ENCODE assay signal across 1 cellular context in genomic region chr9:94374176-94375056, GRCh38.
TF ChIP-seq lines count a peak whose summit lies in the region.
"Not testable (repeated sequence)": the region's sequence is repeated elsewhere in the genome, so short reads cannot be mapped to it uniquely, and the experiment has no call there.

No MANE protein-coding gene starts in this region.

TF ChIP-seq in K562, 482 proteins besides CTCF, POLR2A, EP300 and RAD21 (continued from another document):
- peak; percentile 92 for TF ChIP-seq ZBTB40 (IDR thresholded peaks at IDR 0.05)
- TF ChIP-seq ZBTB40 (CRISPR knock-in tag; IDR thresholded peaks at IDR 0.05); MYC (CRISPR knock-in tag; IDR thresholded peaks at IDR 0.05; ENCODE audit: borderline replicate concordance, low read depth): not testable (repeated sequence)
- peak in 1 of 3 experiments; percentile 73; a peak in 2 of 6 replicates for TF ChIP-seq ZBTB11 (CRISPR knock-in tag; IDR thresholded peaks at IDR 0.05)
- TF ChIP-seq TAF1 (IDR thresholded peaks at IDR 0.05; ENCODE audit: control insufficient read depth, extremely low read depth, insufficient read depth, low read length, severe bottlenecking): peak; percentile 42
- TF ChIP-seq MAX (CRISPR knock-in tag; IDR thresholded peaks at IDR 0.05): 0 out of 2 replicates have a peak, but pooled peaks have one; percentile 14
- peak; percentile 50 for TF ChIP-seq TBP (optimal IDR thresholded peaks at IDR 0.05; ENCODE audit: low read depth, low read length)
- peak; percentile 46 to 77; a peak in 3 of 4 replicates for TF ChIP-seq MNT (conservative IDR thresholded peaks at IDR 0.05)
- TF ChIP-seq CTBP1 (IDR thresholded peaks at IDR 0.05; ENCODE audit: borderline replicate concordance): peak; percentile 25; the same call in 1 of the 2 replicates
- peak; percentile 75 for TF ChIP-seq CXXC5 (CRISPR knock-in tag; IDR thresholded peaks at IDR 0.05)
- TF ChIP-seq MYC (IDR thresholded peaks at IDR 0.05; ENCODE audit: low read depth, low read length): peak; percentile 55
- peak; percentile 78; the same call in 1 of the 2 replicates for TF ChIP-seq KLF13 (tag; IDR thresholded peaks at IDR 0.05; ENCODE audit: borderline replicate concordance, low read depth)
TF ChIP-seq in K562: peak in this region for 55; not testable (repeated sequence) for 427.
